ENCODE assay signal across 24 cellular contexts in genomic region chr16:31886227-31886626, GRCh38.
"Had no signal": no experiment of that assay in that cellular context is flagged by ENCODE, and none has a peak within 500 bp of the region (broad histone marks: within the 10 kb centered on the region; RNA-seq: fewer than 3 reads in every experiment).

No MANE protein-coding gene starts in this region.

- H3K4me1 Mint-ChIP-seq: brain, neural crest cell had no signal

- H3K27me3 ChIP-seq: left lung, upper lobe of left lung had no signal

- H3K4me3 ChIP-seq: left lung, lung, upper lobe of left lung had no signal

- ATAC-seq: esophagus mucosa; left lung; naive thymus-derived CD4-positive, alpha-beta T cell; sciatic nerve; stimulated activated naive B cell treated with anti-CD40 and anti-IgM and Interleukin-4, amounts not matched to agents 10 μg/mL and 1 μg/mL and 100 μg/mL, for 72 hours had no signal

- H3K27ac Mint-ChIP-seq: activated B cell treated with CpG ODN at 0.5 μM for 24 hours; activated CD4-positive, alpha-beta T cell treated with anti-CD3 and anti-CD28 coated beads, Interleukin-2, amount 10 ng/mL, durations not matched to agents 7 days and 5 days; activated T-helper 2 cell treated with anti-CD3 and anti-CD28 coated beads, Interferon-gamma antibody, Interleukin-2, Interleukin-4, amounts not matched to agents 10 μg/mL and 5 μg/mL and 100 μg/mL, durations not matched to agents 14 hours and 24 hours and 36 hours; brain; stimulated activated naive B cell treated with anti-CD40 and anti-IgM and Interleukin-4, amounts not matched to agents 10 μg/mL and 1 μg/mL and 100 μg/mL, for 72 hours had no signal

- DNase-seq: activated B cell treated with CpG ODN at 0.5 μM for 24 hours; activated CD4-positive, alpha-beta T cell treated with anti-CD3 and anti-CD28 coated beads, Interleukin-2, amount 10 ng/mL, durations not matched to agents 7 days and 5 days; activated CD8-positive, alpha-beta memory T cell treated with anti-CD3 and anti-CD28 coated beads for 24 hours; activated CD8-positive, alpha-beta memory T cell treated with anti-CD3 and anti-CD28 coated beads, Interleukin-2, amount 50 U/mL, for 4 hours; activated naive CD4-positive, alpha-beta T cell; activated T-cell treated with anti-CD3 and anti-CD28 coated beads, Interleukin-2, amount 50 U/mL, for 24 hours; aorta; dermis blood vessel endothelial cell; effector memory CD4-positive, alpha-beta T cell; foreskin melanocyte; left lung; naive thymus-derived CD4-positive, alpha-beta T cell; posterior cingulate gyrus; small intestine; stimulated activated CD4-positive, alpha-beta T cell treated with anti-CD3 and anti-CD28 coated beads, Interleukin-15, amount 100 ng/mL, for 24 hours; stimulated activated naive B cell treated with anti-CD40 and anti-IgM and Interleukin-4, amounts not matched to agents 10 μg/mL and 1 μg/mL and 100 μg/mL, for 72 hours; upper lobe of left lung had no signal

- H3K4me3 Mint-ChIP-seq: activated B cell treated with CpG ODN at 0.5 μM for 24 hours; activated CD4-positive, alpha-beta T cell treated with anti-CD3 and anti-CD28 coated beads, Interleukin-2, amount 10 ng/mL, durations not matched to agents 7 days and 5 days; activated T-cell treated with anti-CD3 and anti-CD28 coated beads, Interleukin-2, amount 50 U/mL, for 24 hours; brain; naive thymus-derived CD4-positive, alpha-beta T cell; neural crest cell; stimulated activated naive B cell treated with anti-CD40 and anti-IgM and Interleukin-4, amounts not matched to agents 10 μg/mL and 1 μg/mL and 100 μg/mL, for 72 hours; T-helper 1 cell treated with Interleukin-12 subunit alpha and Interleukin-12 subunit beta and Interleukin-4 antibody, amounts not matched to agents 30 μg/mL and 1 μg/mL, for 36 hours had no signal

- H3K27me3 Mint-ChIP-seq: activated B cell treated with CpG ODN at 0.5 μM for 24 hours; activated CD4-positive, alpha-beta T cell treated with anti-CD3 and anti-CD28 coated beads, Interleukin-2, amount 10 ng/mL, durations not matched to agents 7 days and 5 days; activated T-cell treated with anti-CD3 and anti-CD28 coated beads, Interleukin-2, amount 50 U/mL, for 24 hours; brain; naive thymus-derived CD4-positive, alpha-beta T cell; stimulated activated naive B cell treated with anti-CD40 and anti-IgM and Interleukin-4, amounts not matched to agents 10 μg/mL and 1 μg/mL and 100 μg/mL, for 72 hours had no signal

- H3K27ac ChIP-seq: left lung, upper lobe of left lung had no signal
